In the genomic region with DNA sequence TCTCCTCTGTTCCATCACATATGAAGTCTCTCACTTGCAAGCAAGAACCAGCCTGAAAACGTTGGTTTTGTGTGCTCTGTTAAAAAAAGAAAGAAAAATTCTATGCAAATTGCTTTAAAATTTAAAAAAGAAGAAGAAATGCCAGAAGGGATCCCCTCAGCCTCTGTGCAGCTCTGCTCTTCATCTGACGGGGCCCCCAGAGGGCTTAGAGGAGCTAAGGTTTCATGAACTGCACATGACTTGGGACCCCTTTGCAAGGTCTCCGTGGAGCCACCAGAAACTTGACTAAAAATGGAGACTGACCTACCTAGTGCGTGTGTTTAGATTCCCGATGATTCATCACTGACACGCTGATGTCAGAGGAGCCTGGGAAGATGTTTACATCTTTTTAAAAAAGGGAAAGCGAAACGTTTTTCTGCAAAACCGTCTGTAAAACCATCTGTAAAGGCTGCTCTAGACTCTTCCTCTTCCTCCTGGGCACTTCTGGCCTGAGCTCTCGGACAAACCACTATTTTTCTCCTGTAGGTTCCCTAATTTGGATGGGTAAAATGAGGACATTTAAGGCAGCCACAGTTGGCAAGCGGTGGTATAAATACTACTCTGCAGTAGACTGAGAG, we compare ENCODE assay signal across 10 cellular contexts.
DNase-seq lines count a peak whose midpoint lies in the region; ATAC-seq, FAIRE-seq and TF ChIP-seq lines count a peak whose summit lies in the region.
"Had no signal": no experiment of that assay in that cellular context is flagged by ENCODE, and none has a peak within 500 bp of the region (broad histone marks: within the 10 kb centered on the region; RNA-seq: fewer than 3 reads in every experiment).

No MANE protein-coding gene starts in this region.

- H3K27ac Mint-ChIP-seq in astrocyte (ENCODE audit: unreplicated experiment): no peak overlapping the region
- no peak overlapping the region for H3K27ac Mint-ChIP-seq in neural progenitor cell

- ATAC-seq in HG02970 (IDR thresholded peaks at IDR 0.05; ENCODE audit: low FRiP score, unreplicated experiment): no peak

- peaks cover 5% of the 10 kb centered on the region for H3K4me1 ChIP-seq in astrocyte (ENCODE audit: insufficient read depth, low read length)
- H3K4me1 ChIP-seq in neural progenitor cell: peaks cover 12% of the 10 kb centered on the region
- H3K4me1 ChIP-seq in BE2C: peaks cover 4% of the 10 kb centered on the region; the same call in 1 of the 2 replicates

- peaks cover 18% of the 10 kb centered on the region for H3F3A ChIP-seq in neural progenitor cell (ENCODE audit: low read depth)

- peaks cover 2% of the 10 kb centered on the region for H3K36me3 Mint-ChIP-seq in astrocyte (ENCODE audit: low read depth, unreplicated experiment)
- no peaks in the 10 kb centered on the region for H3K36me3 Mint-ChIP-seq in neural progenitor cell

- H3K36me3 ChIP-seq in astrocyte (ENCODE audit: insufficient read depth, low read length): no peaks in the 10 kb centered on the region
- no peaks in the 10 kb centered on the region for H3K36me3 ChIP-seq in neural progenitor cell
- H3K36me3 ChIP-seq in BE2C: peaks cover 6% of the 10 kb centered on the region; the same call in 1 of the 2 replicates
- H3K36me3 ChIP-seq: cardiac muscle cell, transverse colon had no signal

- FAIRE-seq in astrocyte (lab: Jason Lieb, UNC): no peak

- no peaks in the 10 kb centered on the region for H3K9me3 ChIP-seq in astrocyte (ENCODE audit: insufficient read depth, low read depth, low read length)
- no peaks in the 10 kb centered on the region for H3K9me3 ChIP-seq in neural progenitor cell (ENCODE audit: low read depth)
- no peaks in the 10 kb centered on the region for H3K9me3 ChIP-seq in BE2C
- H3K9me3 ChIP-seq: transverse colon had no signal

- H3K27me3 ChIP-seq in astrocyte (ENCODE audit: insufficient read depth, low read length) (peaks cover 89% of the 10 kb centered on the region), neural progenitor cell (peaks cover 100% of the 10 kb centered on the region), BE2C (no peaks in the 10 kb centered on the region)

- peak; percentile 28 for DNase-seq in GM12865 (ENCODE audit: low read depth)
- peak; percentile 84 for DNase-seq in MV-4-11 (lab: John Stamatoyannopoulos, UW)
- peak; percentile 41 for DNase-seq in astrocyte (ENCODE audit: low read depth)
- DNase-seq in neural progenitor cell (ENCODE audit: low spot score): no peak
- DNase-seq in COLO668 (lab: John Stamatoyannopoulos, UW; ENCODE audit: unreplicated experiment): no peak
- no peak for DNase-seq in activated CD8-positive, alpha-beta memory T cell treated with anti-CD3 and anti-CD28 coated beads for 24 hours
- no peak for DNase-seq in BE2C
- DNase-seq: transverse colon had no signal

- H2AFZ ChIP-seq in astrocyte (ENCODE audit: low read depth, low read length) (no peak overlapping the region), neural progenitor cell (replicated peaks) (no peak overlapping the region)

- H3K27ac ChIP-seq in astrocyte (ENCODE audit: low read depth, low read length) (no peak overlapping the region), neural progenitor cell (no peak overlapping the region)
- H3K27ac ChIP-seq: cardiac muscle cell had no signal

- H3K4me3 Mint-ChIP-seq in astrocyte (ENCODE audit: unreplicated experiment) (peak overlapping the region; percentile 34), neural progenitor cell (peak overlapping the region; percentile 49)

- H3K4me2 ChIP-seq in astrocyte (ENCODE audit: low read length) (peak overlapping the region; percentile 75), neural progenitor cell (no peak overlapping the region)

- H3K27me3 Mint-ChIP-seq in astrocyte (ENCODE audit: low read depth, unreplicated experiment) (peaks cover 90% of the 10 kb centered on the region), neural progenitor cell (ENCODE audit: insufficient read depth, low read depth) (peaks cover 98% of the 10 kb centered on the region)

- peak overlapping the region; percentile 1 for H3K4me3 ChIP-seq in GM12865 (ENCODE audit: low read depth, low read length)
- peak overlapping the region; percentile 24 for H3K4me3 ChIP-seq in astrocyte (ENCODE audit: insufficient read depth, low read depth, low read length)
- no peak overlapping the region for H3K4me3 ChIP-seq in neural progenitor cell
- H3K4me3 ChIP-seq in BE2C (ENCODE audit: low read depth, low read length): no peak overlapping the region
- H3K4me3 ChIP-seq: cardiac muscle cell, transverse colon had no signal

- peaks cover 8% of the 10 kb centered on the region for H3K79me2 ChIP-seq in astrocyte (ENCODE audit: insufficient read depth, low read length)
- no peaks in the 10 kb centered on the region for H3K79me2 ChIP-seq in neural progenitor cell (ENCODE audit: low read depth)

- peaks cover 4% of the 10 kb centered on the region for H4K20me1 ChIP-seq in astrocyte (ENCODE audit: insufficient read depth, low read length)
- peaks cover 94% of the 10 kb centered on the region for H4K20me1 ChIP-seq in neural progenitor cell (ENCODE audit: low read depth)

- TF ChIP-seq CTCF in GM12865 (IDR thresholded peaks at IDR 0.05; ENCODE audit: insufficient read depth, low read depth, low read length, missing control alignments): no peak
- no peak for TF ChIP-seq CTCF in astrocyte (IDR thresholded peaks at IDR 0.05; ENCODE audit: insufficient read depth, low read depth, low read length)
- TF ChIP-seq CTCF in neural progenitor cell (IDR thresholded peaks at IDR 0.05): no peak
- no peak for TF ChIP-seq CTCF in BE2C (IDR thresholded peaks at IDR 0.05; ENCODE audit: low read depth, low read length)

- H3K9ac ChIP-seq in astrocyte (ENCODE audit: low read length) (no peak overlapping the region), neural progenitor cell (no peak overlapping the region)

- H3K9me3 Mint-ChIP-seq in astrocyte (ENCODE audit: unreplicated experiment): peaks cover 2% of the 10 kb centered on the region
- H3K9me3 Mint-ChIP-seq in neural progenitor cell: peaks cover 4% of the 10 kb centered on the region

- H3K4me1 Mint-ChIP-seq in astrocyte (ENCODE audit: low read depth, unreplicated experiment): peaks cover 5% of the 10 kb centered on the region
- H3K4me1 Mint-ChIP-seq in neural progenitor cell: peaks cover 16% of the 10 kb centered on the region

Comparison
In these comparisons a context has a peak if more than half of its experiments do, and no peak if none do; other contexts are left out.
1. DNase-seq: peak in GM12865 (single experiment), MV-4-11 (single experiment) and astrocyte (single experiment); none in neural progenitor cell (single experiment), COLO668 (single experiment), activated CD8-positive, alpha-beta memory T cell treated with anti-CD3 and anti-CD28 coated beads for 24 hours (single experiment) and BE2C (single experiment).
2. H3K4me3 ChIP-seq: peak in GM12865 (single experiment) and astrocyte (single experiment); none in neural progenitor cell (single experiment) and BE2C (single experiment).